ENCODE assay signal across 11 cellular contexts in genomic region chr16:88768041-88768876, GRCh38. TPM values are rescaled to one million over a fixed set of nuclear protein-coding genes. Genes with fewer than 3 reads are reported as not detected.
DNase-seq lines count a peak whose midpoint lies in the region; ATAC-seq, FAIRE-seq and TF ChIP-seq lines count a peak whose summit lies in the region.
"Had no signal": no experiment of that assay in that cellular context is flagged by ENCODE, and none has a peak within 500 bp of the region (broad histone marks: within the 10 kb centered on the region; RNA-seq: fewer than 3 reads in every experiment).

No MANE protein-coding gene starts in this region.

- TF ChIP-seq CTCF in natural killer cell (IDR thresholded peaks at IDR 0.05) (no peak), coronary artery (IDR thresholded peaks at IDR 0.05) (no peak)

- peak overlapping the region in 1 of 2 donors; percentile 72 for H3K27ac ChIP-seq in coronary artery

- in situ Hi-C loops in KBM-7 (cut with MboI; ENCODE audit: low pct_unique_long_range_greater_than_20kb, low sequenced_read_pairs): no loop called here

- no peak for FAIRE-seq in HTR-8/SVneo (lab: Jason Lieb, UNC)

- H3K36me3 Mint-ChIP-seq in natural killer cell: no peaks in the 10 kb centered on the region
- H3K36me3 Mint-ChIP-seq in natural killer cell treated with Interleukin-12 subunit alpha and Interleukin-12 subunit beta and Interleukin-15 and Interleukin-18, amount 100 ng/mL, for 72 hours: no peaks in the 10 kb centered on the region
- peaks cover 10% of the 10 kb centered on the region for H3K36me3 Mint-ChIP-seq in effector memory CD8-positive, alpha-beta T cell (ENCODE audit: insufficient read depth)

- no peak for ATAC-seq in natural killer cell
- no peak for ATAC-seq in natural killer cell treated with Interleukin-12 subunit alpha and Interleukin-12 subunit beta and Interleukin-15 and Interleukin-18, amount 100 ng/mL, for 72 hours
- no peak for ATAC-seq in HG02678 (IDR thresholded peaks at IDR 0.05; ENCODE audit: unreplicated experiment)
- ATAC-seq in effector memory CD8-positive, alpha-beta T cell (replicated peaks): no peak

- H3K27me3 Mint-ChIP-seq in natural killer cell (ENCODE audit: low read depth in 2 of 2): no peaks in the 10 kb centered on the region
- no peaks in the 10 kb centered on the region for H3K27me3 Mint-ChIP-seq in natural killer cell treated with Interleukin-12 subunit alpha and Interleukin-12 subunit beta and Interleukin-15 and Interleukin-18, amount 100 ng/mL, for 72 hours
- H3K27me3 Mint-ChIP-seq in effector memory CD8-positive, alpha-beta T cell: no peaks in the 10 kb centered on the region
- H3K27me3 Mint-ChIP-seq: CD4-positive, alpha-beta T cell had no signal

- intact Hi-C loops in natural killer cell (cut with micrococcal nuclease): no loop called here

- no peak for DNase-seq in natural killer cell
- DNase-seq in natural killer cell treated with Interleukin-12 subunit alpha and Interleukin-12 subunit beta and Interleukin-15 and Interleukin-18, amount 100 ng/mL, for 72 hours (ENCODE audit: low spot score): no peak
- no peak for DNase-seq in coronary artery (ENCODE audit: low spot score)
- peak; percentile 41 for DNase-seq in midbrain (lab: John Stamatoyannopoulos, UW)
- no peak for DNase-seq in KBM-7
- no peak for DNase-seq in HTR-8/SVneo (ENCODE audit: insufficient read length, low spot score)
- no peak for DNase-seq in effector memory CD8-positive, alpha-beta T cell
- DNase-seq: CD4-positive, alpha-beta T cell; central memory CD4-positive, alpha-beta T cell had no signal

- H3K4me3 Mint-ChIP-seq in natural killer cell: no peak overlapping the region
- no peak overlapping the region for H3K4me3 Mint-ChIP-seq in natural killer cell treated with Interleukin-12 subunit alpha and Interleukin-12 subunit beta and Interleukin-15 and Interleukin-18, amount 100 ng/mL, for 72 hours
- no peak overlapping the region for H3K4me3 Mint-ChIP-seq in effector memory CD8-positive, alpha-beta T cell
- H3K4me3 Mint-ChIP-seq: CD4-positive, alpha-beta T cell; neural crest cell had no signal

- peak overlapping the region; percentile 55 for H3K4me3 ChIP-seq in coronary artery

- peaks cover 34 to 43% of the 10 kb centered on the region in 2 donors for H3K4me1 Mint-ChIP-seq in natural killer cell
- H3K4me1 Mint-ChIP-seq in natural killer cell treated with Interleukin-12 subunit alpha and Interleukin-12 subunit beta and Interleukin-15 and Interleukin-18, amount 100 ng/mL, for 72 hours (ENCODE audit: low read depth in 2 of 2): peaks cover 14 to 27% of the 10 kb centered on the region in 2 donors
- H3K4me1 Mint-ChIP-seq in effector memory CD8-positive, alpha-beta T cell (ENCODE audit: low read depth in 2 of 2): peaks cover 36 to 41% of the 10 kb centered on the region in 2 donors

- H3K27ac Mint-ChIP-seq in natural killer cell: peak overlapping the region; percentile 47 to 58
- H3K27ac Mint-ChIP-seq in natural killer cell treated with Interleukin-12 subunit alpha and Interleukin-12 subunit beta and Interleukin-15 and Interleukin-18, amount 100 ng/mL, for 72 hours: no peak overlapping the region
- peak overlapping the region in 1 of 2 donors; percentile 89 for H3K27ac Mint-ChIP-seq in effector memory CD8-positive, alpha-beta T cell

- H3K9me3 Mint-ChIP-seq in natural killer cell: no peaks in the 10 kb centered on the region
- no peaks in the 10 kb centered on the region for H3K9me3 Mint-ChIP-seq in natural killer cell treated with Interleukin-12 subunit alpha and Interleukin-12 subunit beta and Interleukin-15 and Interleukin-18, amount 100 ng/mL, for 72 hours
- H3K9me3 Mint-ChIP-seq in effector memory CD8-positive, alpha-beta T cell: no peaks in the 10 kb centered on the region
- H3K9me3 Mint-ChIP-seq: CD4-positive, alpha-beta T cell; neural crest cell had no signal

RNA-seq across cellular contexts. Expression of gene PIEZO1, which starts 16.8 kb away (rescaled TPM):
- 100 to 1,000 TPM; 172 to 197 (median 183) TPM for total RNA-seq in natural killer cell
- 100 to 1,000 TPM in 1 of 2 donors, 10 to 100 TPM in 1; 84.8 to 298 TPM for total RNA-seq in natural killer cell treated with Interleukin-12 subunit alpha and Interleukin-12 subunit beta and Interleukin-15 and Interleukin-18, amount 100 ng/mL, for 72 hours

RNA-seq across cellular contexts. Expression of gene CDT1, which starts 35.3 kb away (rescaled TPM):
- 1 to 10 TPM; 2.2 to 3.8 (median 2.6) TPM for total RNA-seq in natural killer cell
- total RNA-seq in natural killer cell treated with Interleukin-12 subunit alpha and Interleukin-12 subunit beta and Interleukin-15 and Interleukin-18, amount 100 ng/mL, for 72 hours: 100 to 1,000 TPM in 1 of 2 donors, 10 to 100 TPM in 1; 50.0 to 129 TPM

RNA-seq across cellular contexts. Expression of gene APRT, which starts 43.5 kb away (rescaled TPM):
- 100 to 1,000 TPM; 118 to 123 (median 120) TPM for total RNA-seq in natural killer cell
- total RNA-seq in natural killer cell treated with Interleukin-12 subunit alpha and Interleukin-12 subunit beta and Interleukin-15 and Interleukin-18, amount 100 ng/mL, for 72 hours: 100 to 1,000 TPM; 142 to 192 TPM

Comparison
In these comparisons a context has a peak if more than half of its experiments do, and no peak if none do; other contexts are left out.
1. H3K27ac Mint-ChIP-seq: peak in natural killer cell (2 of 2); none in natural killer cell treated with Interleukin-12 subunit alpha and Interleukin-12 subunit beta and Interleukin-15 and Interleukin-18, amount 100 ng/mL, for 72 hours (0 of 2).
2. RNA of gene CDT1, which starts 35.3 kb away (total RNA-seq): 50.0 to 129 TPM in natural killer cell treated with Interleukin-12 subunit alpha and Interleukin-12 subunit beta and Interleukin-15 and Interleukin-18, amount 100 ng/mL, for 72 hours; 2.2 to 3.8 TPM in natural killer cell; every median in the first group is over 10 times any median in the second.